In genomic region chrX:19097553-19097952, GRCh38 we compare ENCODE assay signal across 18 cellular contexts. TPM values are rescaled to one million over a fixed set of nuclear protein-coding genes. Genes with fewer than 3 reads are reported as not detected.
DNase-seq lines count a peak whose midpoint lies in the region; ATAC-seq and TF ChIP-seq lines count a peak whose summit lies in the region.
"Had no signal": no experiment of that assay in that cellular context is flagged by ENCODE, and none has a peak within 500 bp of the region (broad histone marks: within the 10 kb centered on the region; RNA-seq: fewer than 3 reads in every experiment).

No MANE protein-coding gene starts in this region.

- H3K4me1 Mint-ChIP-seq in GM23338, result peaks cover 3% of the 10 kb centered on the region; the same call in 1 of the 3 replicates
- H3K4me1 Mint-ChIP-seq: CD14-positive monocyte, IgD-negative memory B cell had no signal

- no peaks in the 10 kb centered on the region; the same call in 2 of the 3 replicates for H3K9me3 Mint-ChIP-seq in GM23338

- DNase-seq in GM23338 (ENCODE audit: low spot score), result peak; percentile 13
- peak; percentile 0 for DNase-seq in NCI-H774 (lab: John Stamatoyannopoulos, UW)
- peak; percentile 10 for DNase-seq in iPS-NIHi11 (ENCODE audit: low spot score)
- DNase-seq in mucosa of gallbladder (ENCODE audit: low spot score), result peak; percentile 26
- no peak for DNase-seq in nucleus accumbens (lab: John Stamatoyannopoulos, UW)
- no peak for DNase-seq in DMS 273 (lab: John Stamatoyannopoulos, UW; ENCODE audit: unreplicated experiment)
- DNase-seq in activated gamma-delta T cell (lab: John Stamatoyannopoulos, UW), result no peak
- DNase-seq: BE2C; CD8-positive, alpha-beta T cell; COR-L47; DMS79; EL; GM23248; KG1 had no signal

- no peaks in the 10 kb centered on the region for H3K79me2 ChIP-seq in GM23338 (replicated peaks; ENCODE audit: insufficient read depth)

- no peaks in the 10 kb centered on the region for H3F3A ChIP-seq in GM23338 (replicated peaks; ENCODE audit: low read depth)

- H3K27me3 ChIP-seq in GM23338 (ENCODE audit: insufficient read depth), result no peaks in the 10 kb centered on the region
- H3K27me3 ChIP-seq: BE2C had no signal

- no peaks in the 10 kb centered on the region for H3K36me3 ChIP-seq in GM23338 (ENCODE audit: insufficient read depth)
- H3K36me3 ChIP-seq: BE2C, HAP-1 had no signal

- H3K4me3 ChIP-seq in GM23338, result no peak overlapping the region
- H3K4me3 ChIP-seq: GM23248, HAP-1 had no signal

- no peak overlapping the region for H2AFZ ChIP-seq in GM23338
- H2AFZ ChIP-seq: GM23248 had no signal

- H3K4me1 ChIP-seq in GM23338 (ENCODE audit: insufficient read depth), result no peaks in the 10 kb centered on the region
- H3K4me1 ChIP-seq: BE2C, HAP-1 had no signal

- no peak overlapping the region for H3K27ac ChIP-seq in GM23338 (ENCODE audit: low read depth)
- H3K27ac ChIP-seq: GM23248 had no signal

- H3K27ac Mint-ChIP-seq in GM23338, result no peak overlapping the region
- H3K27ac Mint-ChIP-seq: CD14-positive monocyte; CD8-positive, alpha-beta T cell; IgD-negative memory B cell had no signal

- H3K4me2 ChIP-seq in GM23338, result no peak overlapping the region

- H3K36me3 Mint-ChIP-seq in GM23338 (ENCODE audit: low read depth), result peaks cover 3% of the 10 kb centered on the region; the same call in 2 of the 3 replicates
- H3K36me3 Mint-ChIP-seq: CD14-positive monocyte; CD8-positive, alpha-beta T cell; IgD-negative memory B cell had no signal

- TF ChIP-seq CTCF in GM23338 (conservative IDR thresholded peaks at IDR 0.05; ENCODE audit: low read depth in 2 of 2), result no peak

- H3K9me2 ChIP-seq in GM23338 (ENCODE audit: insufficient read depth), result no peaks in the 10 kb centered on the region

- no peaks in the 10 kb centered on the region for H4K20me1 ChIP-seq in GM23338 (replicated peaks; ENCODE audit: insufficient read depth)

- peaks cover 3% of the 10 kb centered on the region for H3K27me3 Mint-ChIP-seq in GM23338 (ENCODE audit: insufficient read depth, low read depth, poor library complexity)
- H3K27me3 Mint-ChIP-seq: IgD-negative memory B cell had no signal

- H3K4me3 Mint-ChIP-seq in GM23338, result no peak overlapping the region
- H3K4me3 Mint-ChIP-seq: CD14-positive monocyte; CD8-positive, alpha-beta T cell had no signal

- peak; percentile 73 for ATAC-seq in GM23338
- ATAC-seq: CD8-positive, alpha-beta T cell had no signal

TF ChIP-seq in GM23338, 12 proteins besides CTCF, POLR2A, EP300 and RAD21:
- TF ChIP-seq EZH2phosphoT487 (IDR thresholded peaks at IDR 0.05; ENCODE audit: unreplicated experiment) (no peak), STAT1 (IDR thresholded peaks at IDR 0.05; ENCODE audit: unreplicated experiment) (no peak), ETS1 (IDR thresholded peaks at IDR 0.05) (no peak), JUNB (IDR thresholded peaks at IDR 0.05; ENCODE audit: unreplicated experiment) (no peak)

RNA-seq across cellular contexts. Expression of gene ADGRG2, which starts 24.7 kb away (rescaled TPM):
- total RNA-seq in GM23338 (2014; rRNA removed; shearing (Covaris generic)), result 10.8 and 12.2 TPM in 2 replicates
- polyA plus RNA-seq in GM23338 (2016; fragmentation: Nextera tagmentation; extraction: Ambion mirVana), result 3.9 and 4.0 TPM in 2 replicates
- total RNA-seq in mucosa of gallbladder, result 12.5 TPM
- total RNA-seq: CD8-positive, alpha-beta T cell; GM23248; HT-29 had no signal
- polyA plus RNA-seq: CD14-positive monocyte had no signal

Comparison
In these comparisons a context has a peak if more than half of its experiments do, and no peak if none do; other contexts are left out.
1. DNase-seq: peak in GM23338 (single experiment), NCI-H774 (single experiment), iPS-NIHi11 (single experiment) and mucosa of gallbladder (single experiment); none in nucleus accumbens (0 of 56), DMS 273 (single experiment) and activated gamma-delta T cell (single experiment).